Comparison of ENCODE assay signal across 17 cellular contexts in the genomic region with DNA sequence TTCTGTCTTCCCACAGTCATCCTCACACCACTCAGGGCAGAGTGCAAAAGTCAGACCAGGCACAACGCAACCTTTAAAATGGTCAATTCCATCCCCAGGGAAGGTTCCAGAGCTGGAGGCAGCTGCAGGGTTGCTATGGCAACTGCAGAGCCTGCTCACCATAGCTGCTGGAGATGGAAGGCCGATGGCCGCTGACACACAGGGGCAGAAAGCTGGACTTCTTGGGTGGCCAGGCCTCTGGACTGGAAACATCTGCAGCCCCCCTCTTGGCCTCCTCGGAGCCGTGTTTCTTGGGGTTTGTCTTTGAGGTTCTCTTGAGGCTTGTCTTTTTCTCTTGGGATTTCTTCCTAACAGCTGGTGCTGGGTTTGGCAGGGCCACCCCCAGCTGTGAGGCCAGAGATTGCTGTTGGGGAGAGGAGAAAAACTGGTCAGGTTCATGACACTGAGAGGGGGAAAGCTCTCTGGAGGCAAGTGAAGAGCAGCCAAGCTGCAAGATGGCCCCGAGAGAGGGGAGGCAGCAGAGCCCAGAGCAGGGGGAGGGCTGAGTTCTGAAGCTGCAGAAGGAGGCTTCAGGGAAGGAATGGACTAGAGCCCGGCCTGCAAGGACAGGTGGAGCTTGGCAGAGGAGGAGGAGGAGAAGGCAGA. TPM values are rescaled to one million over a fixed set of nuclear protein-coding genes. Genes with fewer than 3 reads are reported as not detected.
DNase-seq lines count a peak whose midpoint lies in the region; ATAC-seq and TF ChIP-seq lines count a peak whose summit lies in the region.
"Had no signal": no experiment of that assay in that cellular context is flagged by ENCODE, and none has a peak within 500 bp of the region (broad histone marks: within the 10 kb centered on the region; RNA-seq: fewer than 3 reads in every experiment).

No MANE protein-coding gene starts in this region.

- H3K4me3 ChIP-seq in hepatocyte = no peak overlapping the region
- H3K4me3 ChIP-seq: Peyer's patch had no signal

- ATAC-seq in GM19455 (IDR thresholded peaks at IDR 0.05; ENCODE audit: unreplicated experiment) = no peak
- ATAC-seq: naive thymus-derived CD4-positive, alpha-beta T cell; stimulated activated effector memory CD8-positive, alpha-beta T cell treated with anti-CD3 and anti-CD28 coated beads, Interleukin-12 subunit alpha, Interleukin-12 subunit beta, amount 100 ng/mL, for 72 hours; T-cell had no signal

- no peaks in the 10 kb centered on the region for H3K27me3 ChIP-seq in hepatocyte
- H3K27me3 ChIP-seq: Peyer's patch had no signal

- WGBS in hepatocyte (ENCODE audit: low lambda C conversion rate, missing lambda C conversion rate) = 52% methylated on average over 7 of the region's 7 CpGs

- no peak overlapping the region for H2AFZ ChIP-seq in hepatocyte

- H4K20me1 ChIP-seq in hepatocyte (ENCODE audit: insufficient read depth, poor library complexity, severe bottlenecking) = no peaks in the 10 kb centered on the region

- H3K9me2 ChIP-seq in hepatocyte (replicated peaks; ENCODE audit: insufficient read depth) = no peaks in the 10 kb centered on the region

- H3K4me1 ChIP-seq in hepatocyte (ENCODE audit: insufficient read depth) = no peaks in the 10 kb centered on the region
- H3K4me1 ChIP-seq: Peyer's patch had no signal

- no peaks in the 10 kb centered on the region for H3K9me3 ChIP-seq in hepatocyte (ENCODE audit: low read depth)
- H3K9me3 ChIP-seq: Peyer's patch had no signal

- intact Hi-C loops in posterior cingulate gyrus (cut with DNase I) = no loop called here

- H3K4me2 ChIP-seq in hepatocyte = no peak overlapping the region

- no peaks in the 10 kb centered on the region for H3K79me2 ChIP-seq in hepatocyte

- H3K36me3 ChIP-seq in hepatocyte (replicated peaks; ENCODE audit: insufficient read depth, low read depth) = no peaks in the 10 kb centered on the region

- no peak for TF ChIP-seq CTCF in hepatocyte (IDR thresholded peaks at IDR 0.05; ENCODE audit: poor library complexity)

- H3K27ac ChIP-seq in hepatocyte = no peak overlapping the region
- H3K27ac ChIP-seq: Peyer's patch had no signal

- DNase-seq in DMS79 treated with DMSO at 0.1 percent for 48 hours (lab: John Stamatoyannopoulos, UW) = peak; percentile 43
- no peak for DNase-seq in DMS79 (lab: John Stamatoyannopoulos, UW)
- DNase-seq in NCI-H69 (lab: John Stamatoyannopoulos, UW) = peak; percentile 64
- peak; percentile 45 for DNase-seq in hepatocyte (ENCODE audit: low spot score)
- DNase-seq in posterior cingulate gyrus = peak in 8 of 10 donors; percentile 36 to 94 (median 53)
- DNase-seq in activated T-cell treated with anti-CD3 and anti-CD28 coated beads for 4 hours = no peak
- DNase-seq in GM19240 (ENCODE audit: insufficient read length, low spot score) = no peak
- DNase-seq: CD4-positive, alpha-beta memory T cell; kidney glomerular epithelial cell; naive thymus-derived CD4-positive, alpha-beta T cell; T-cell had no signal

RNA-seq across cellular contexts. Expression of a gene that starts 10.2 kb away (rescaled TPM):
- total RNA-seq in hepatocyte = 27.6 and 29.1 TPM in 2 replicates
- 28.1 and 29.2 TPM in 2 replicates for polyA plus RNA-seq in hepatocyte
- total RNA-seq: A172; bronchial epithelial cell; CD4-positive, alpha-beta memory T cell; NCI-H460 had no signal
- polyA plus RNA-seq: CD4-positive, alpha-beta memory T cell; naive thymus-derived CD4-positive, alpha-beta T cell had no signal

RNA-seq across cellular contexts. Expression of a gene that starts 56.6 kb away (rescaled TPM):
- total RNA-seq in hepatocyte = 0.57 TPM in 1 of 2 replicates, not detected in the other
- polyA plus RNA-seq in hepatocyte = 0.48 and 0.64 TPM in 2 replicates
- total RNA-seq: A172, NCI-H460 had no signal
- polyA plus RNA-seq: CD4-positive, alpha-beta memory T cell; naive thymus-derived CD4-positive, alpha-beta T cell had no signal

Comparison
In these comparisons a context has a peak if more than half of its experiments do, and no peak if none do; other contexts are left out.
1. DNase-seq: peak in DMS79 treated with DMSO at 0.1 percent for 48 hours (single experiment), NCI-H69 (single experiment), hepatocyte (single experiment) and posterior cingulate gyrus (8 of 10); none in DMS79 (single experiment), activated T-cell treated with anti-CD3 and anti-CD28 coated beads for 4 hours (single experiment) and GM19240 (single experiment).